ENCODE assay signal across 19 cellular contexts in genomic region chr5:135089912-135090311, GRCh38. TPM values are rescaled to one million over a fixed set of nuclear protein-coding genes. Genes with fewer than 3 reads are reported as not detected.
DNase-seq lines count a peak whose midpoint lies in the region; TF ChIP-seq lines count a peak whose summit lies in the region.
"Had no signal": no experiment of that assay in that cellular context is flagged by ENCODE, and none has a peak within 500 bp of the region (broad histone marks: within the 10 kb centered on the region; RNA-seq: fewer than 3 reads in every experiment).

No MANE protein-coding gene starts in this region.

- H3K4me1 ChIP-seq in HEK293 (ENCODE audit: control insufficient read depth, insufficient read depth, low read length) = no peaks in the 10 kb centered on the region
- H3K4me1 ChIP-seq in uterus = no peaks in the 10 kb centered on the region
- H3K4me1 ChIP-seq: BLaER1 treated with 17β-estradiol and CSF1 and Interleukin-3, amounts not matched to agents 10 nM and 100 nM had no signal

- POLR2A ChIA-PET in HEK293 (lab: Yijun Ruan, JAX) = no interaction called here

- peak; percentile 17 to 58 for DNase-seq in NCI-H524 (lab: John Stamatoyannopoulos, UW)
- DNase-seq in NCI-H524 treated with DMSO at 0.1 percent for 48 hours (lab: John Stamatoyannopoulos, UW) = no peak
- DNase-seq in T-helper 1 cell = no peak
- peak; percentile 41 for DNase-seq in posterior vena cava (ENCODE audit: low spot score)
- no peak for DNase-seq in uterus
- DNase-seq: AML-193; Caco-2; Calu3; CD4-positive, alpha-beta T cell; CD8-positive, alpha-beta T cell; DMS79 treated with DMSO at 0.1 percent for 48 hours; GF-D8 had no signal

- H3K9me3 ChIP-seq in HEK293 (ENCODE audit: control insufficient read depth, insufficient read depth, low read depth, low read length) = no peaks in the 10 kb centered on the region
- no peaks in the 10 kb centered on the region for H3K9me3 ChIP-seq in uterus
- H3K9me3 ChIP-seq: A549, Caco-2 had no signal

- H3K36me3 Mint-ChIP-seq in T-helper 1 cell treated with Interleukin-12 subunit alpha and Interleukin-12 subunit beta and Interleukin-4 antibody, amounts not matched to agents 30 μg/mL and 1 μg/mL, for 36 hours (ENCODE audit: low read depth) = no peaks in the 10 kb centered on the region
- H3K36me3 Mint-ChIP-seq: CD8-positive, alpha-beta T cell had no signal

- H3K9me3 Mint-ChIP-seq in T-helper 1 cell treated with Interleukin-12 subunit alpha and Interleukin-12 subunit beta and Interleukin-4 antibody, amounts not matched to agents 30 μg/mL and 1 μg/mL, for 36 hours = no peaks in the 10 kb centered on the region
- H3K9me3 Mint-ChIP-seq: CD4-positive, alpha-beta T cell; CD8-positive, alpha-beta T cell had no signal

- CTCF ChIA-PET in HEK293 (lab: Yijun Ruan, JAX) = no interaction called here

- TF ChIP-seq CTCF in HEK293 (tag by site-specific recombination; IDR thresholded peaks at IDR 0.05) = no peak
- TF ChIP-seq CTCF in uterus (IDR thresholded peaks at IDR 0.05) = no peak

- peak overlapping the region; percentile 50 for H3K27ac Mint-ChIP-seq in T-helper 1 cell treated with Interleukin-12 subunit alpha and Interleukin-12 subunit beta and Interleukin-4 antibody, amounts not matched to agents 30 μg/mL and 1 μg/mL, for 36 hours
- H3K27ac Mint-ChIP-seq: B cell; CD4-positive, alpha-beta T cell; CD8-positive, alpha-beta T cell had no signal

- H3K27me3 Mint-ChIP-seq in T-helper 1 cell treated with Interleukin-12 subunit alpha and Interleukin-12 subunit beta and Interleukin-4 antibody, amounts not matched to agents 30 μg/mL and 1 μg/mL, for 36 hours (ENCODE audit: low read depth) = peaks cover 12% of the 10 kb centered on the region

- no peaks in the 10 kb centered on the region for H3K36me3 ChIP-seq in HEK293 (ENCODE audit: control insufficient read depth in 2 of 2, insufficient read depth in 1 of 2, low read length in 2 of 2)
- H3K36me3 ChIP-seq in uterus = no peaks in the 10 kb centered on the region
- H3K36me3 ChIP-seq: BLaER1 treated with 17β-estradiol and CSF1 and Interleukin-3, amounts not matched to agents 10 nM and 100 nM had no signal

- H3K4me3 Mint-ChIP-seq in T-helper 1 cell treated with Interleukin-12 subunit alpha and Interleukin-12 subunit beta and Interleukin-4 antibody, amounts not matched to agents 30 μg/mL and 1 μg/mL, for 36 hours = no peak overlapping the region
- H3K4me3 Mint-ChIP-seq: B cell; CD4-positive, alpha-beta T cell; CD8-positive, alpha-beta T cell had no signal

- H3K4me1 Mint-ChIP-seq in T-helper 1 cell treated with Interleukin-12 subunit alpha and Interleukin-12 subunit beta and Interleukin-4 antibody, amounts not matched to agents 30 μg/mL and 1 μg/mL, for 36 hours (ENCODE audit: low read depth) = no peaks in the 10 kb centered on the region
- H3K4me1 Mint-ChIP-seq: B cell had no signal

- intact Hi-C loops in posterior vena cava (cut with DNase I) (loop anchor here in 1 of 2 donors (1.0 kb wide), 1 partner anchor 28 kb away; no protein-coding TSS in a partner anchor), uterus (cut with DNase I; ENCODE audit: low total_unique reads) (no loop called here)

- no peak overlapping the region for H3K27ac ChIP-seq in HEK293 (ENCODE audit: extremely low read depth, low read depth, low read length)
- H3K27ac ChIP-seq in uterus = no peak overlapping the region
- H3K27ac ChIP-seq: 22Rv1; A549; BLaER1 treated with 17β-estradiol and CSF1 and Interleukin-3, amounts not matched to agents 10 nM and 100 nM; C4-2B had no signal

- H3K27me3 ChIP-seq in uterus = no peaks in the 10 kb centered on the region
- H3K27me3 ChIP-seq: BLaER1 treated with 17β-estradiol and CSF1 and Interleukin-3, amounts not matched to agents 10 nM and 100 nM had no signal

- TF ChIP-seq POLR2A in uterus (IDR thresholded peaks at IDR 0.05) = no peak

- H3K4me3 ChIP-seq in HEK293 (ENCODE audit: low read depth, low read length) (no peak overlapping the region), uterus (no peak overlapping the region)
- H3K4me3 ChIP-seq: A549; BLaER1 treated with 17β-estradiol and CSF1 and Interleukin-3, amounts not matched to agents 10 nM and 100 nM had no signal

TF ChIP-seq in HEK293, 187 proteins besides CTCF, POLR2A, EP300 and RAD21:
- TF ChIP-seq SCRT1 (tag by site-specific recombination; IDR thresholded peaks at IDR 0.05; ENCODE audit: borderline replicate concordance) (peak; percentile 66; the same call in 1 of the 2 replicates), SCRT2 (tag by site-specific recombination; IDR thresholded peaks at IDR 0.05) (peak; percentile 78), ZNF521 (tag by site-specific recombination; IDR thresholded peaks at IDR 0.05) (no peak)

RNA-seq across cellular contexts. Expression of gene PITX1, which starts 55.9 kb away (rescaled TPM):
- under 1 TPM; 0.81 to 0.97 TPM for total RNA-seq in posterior vena cava
- 1 to 10 TPM in 1 of 4 donors, under 1 TPM in 1, not detected in 2; 0.97 to 1.2 TPM for total RNA-seq in uterus
- total RNA-seq: B cell; CD4-positive, alpha-beta T cell; CD8-positive, alpha-beta T cell had no signal

Comparison
In these comparisons a context has a peak if more than half of its experiments do, and no peak if none do; other contexts are left out.
1. DNase-seq: peak in NCI-H524 (2 of 2) and posterior vena cava (single experiment); none in NCI-H524 treated with DMSO at 0.1 percent for 48 hours (single experiment), T-helper 1 cell (0 of 5) and uterus (0 of 2).